Comparison of ENCODE assay signal across 18 cellular contexts in genomic region chr3:197335428-197336132, GRCh38. TPM values are rescaled to one million over a fixed set of nuclear protein-coding genes. Genes with fewer than 3 reads are reported as not detected.
DNase-seq lines count a peak whose midpoint lies in the region; ATAC-seq, FAIRE-seq and TF ChIP-seq lines count a peak whose summit lies in the region.
"Had no signal": no experiment of that assay in that cellular context is flagged by ENCODE, and none has a peak within 500 bp of the region (broad histone marks: within the 10 kb centered on the region; RNA-seq: fewer than 3 reads in every experiment).

No MANE protein-coding gene starts in this region.

- H2AFZ ChIP-seq in neural progenitor cell (replicated peaks): no peak overlapping the region

- H3K27me3 Mint-ChIP-seq in neural progenitor cell (ENCODE audit: insufficient read depth, low read depth) (peaks cover 6% of the 10 kb centered on the region), natural killer cell (ENCODE audit: low read depth in 2 of 2) (peaks cover 21 to 48% of the 10 kb centered on the region in 2 donors)

- H3K79me2 ChIP-seq in neural progenitor cell (ENCODE audit: low read depth): no peaks in the 10 kb centered on the region

- intact Hi-C loops in natural killer cell (cut with micrococcal nuclease): no loop called here

- H3K27ac Mint-ChIP-seq in neural progenitor cell: peak overlapping the region; percentile 48
- no peak overlapping the region for H3K27ac Mint-ChIP-seq in natural killer cell
- H3K27ac Mint-ChIP-seq: activated CD8-positive, alpha-beta T cell treated with anti-CD3 and anti-CD28 coated beads for 36 hours; activated T-cell treated with anti-CD3 and anti-CD28 coated beads, Interleukin-2, amount 50 U/mL, for 72 hours; WTC11 had no signal

- no peaks in the 10 kb centered on the region for H4K20me1 ChIP-seq in neural progenitor cell (ENCODE audit: low read depth)

- H3K9me3 Mint-ChIP-seq in neural progenitor cell: no peaks in the 10 kb centered on the region
- H3K9me3 Mint-ChIP-seq in natural killer cell: no peaks in the 10 kb centered on the region
- H3K9me3 Mint-ChIP-seq: activated CD8-positive, alpha-beta T cell treated with anti-CD3 and anti-CD28 coated beads for 36 hours; activated T-cell treated with anti-CD3 and anti-CD28 coated beads, Interleukin-2, amount 50 U/mL, for 72 hours; CD8-positive, alpha-beta memory T cell; WTC11 had no signal

- ATAC-seq in natural killer cell (no peak), HG02840 (IDR thresholded peaks at IDR 0.05; ENCODE audit: low FRiP score, unreplicated experiment) (no peak)
- ATAC-seq: activated CD8-positive, alpha-beta T cell treated with anti-CD3 and anti-CD28 coated beads for 36 hours; activated T-cell treated with anti-CD3 and anti-CD28 coated beads, Interleukin-2, amount 50 U/mL, for 72 hours; WTC11 had no signal

- H3K36me3 Mint-ChIP-seq in neural progenitor cell: no peaks in the 10 kb centered on the region
- H3K36me3 Mint-ChIP-seq in natural killer cell: no peaks in the 10 kb centered on the region
- H3K36me3 Mint-ChIP-seq: CD8-positive, alpha-beta memory T cell; WTC11 had no signal

- no peak overlapping the region for H3K4me3 Mint-ChIP-seq in neural progenitor cell
- no peak overlapping the region for H3K4me3 Mint-ChIP-seq in natural killer cell
- H3K4me3 Mint-ChIP-seq: activated CD8-positive, alpha-beta T cell treated with anti-CD3 and anti-CD28 coated beads for 36 hours; activated T-cell treated with anti-CD3 and anti-CD28 coated beads, Interleukin-2, amount 50 U/mL, for 72 hours; CD8-positive, alpha-beta memory T cell; WTC11 had no signal

- H3K36me3 ChIP-seq in neural progenitor cell: no peaks in the 10 kb centered on the region
- H3K36me3 ChIP-seq: esophagus squamous epithelium had no signal

- FAIRE-seq in H54 (lab: Jason Lieb, UNC): no peak

- no peak for TF ChIP-seq POLR2A in H54 (IDR thresholded peaks at IDR 0.05; ENCODE audit: low read depth, low read length)

- peak; percentile 14 for DNase-seq in ELF-1 (ENCODE audit: low read depth, low spot score)
- DNase-seq in RPMI8226: peak; percentile 41
- DNase-seq in glomerular visceral epithelial cell (ENCODE audit: extremely low spot score): peak; percentile 90
- DNase-seq in neural progenitor cell (ENCODE audit: low spot score): no peak
- no peak for DNase-seq in natural killer cell
- DNase-seq in H54 (ENCODE audit: insufficient read length, low spot score): no peak
- DNase-seq in globus pallidus (ENCODE audit: low spot score): no peak
- DNase-seq: activated CD8-positive, alpha-beta T cell treated with anti-CD3 and anti-CD28 coated beads for 36 hours; activated T-cell treated with anti-CD3 and anti-CD28 coated beads, Interleukin-2, amount 50 U/mL, for 72 hours; CD8-positive, alpha-beta memory T cell; effector CD4-positive, alpha-beta T cell; esophagus squamous epithelium; islet precursor cell; NCI-H526 treated with DMSO at 0.1 percent for 48 hours; occipital lobe; stimulated activated CD4-positive, alpha-beta T cell treated with anti-CD3 and anti-CD28 coated beads, Interleukin-2, amount 100 ng/mL, for 48 hours had no signal

- H3K9me3 ChIP-seq in neural progenitor cell (ENCODE audit: low read depth): no peaks in the 10 kb centered on the region
- H3K9me3 ChIP-seq: esophagus squamous epithelium had no signal

- TF ChIP-seq CTCF in neural progenitor cell (IDR thresholded peaks at IDR 0.05) (no peak), natural killer cell (IDR thresholded peaks at IDR 0.05) (no peak)

- no peak overlapping the region for H3K4me2 ChIP-seq in neural progenitor cell

- peaks cover 16% of the 10 kb centered on the region for H3F3A ChIP-seq in neural progenitor cell (ENCODE audit: low read depth)

- H3K27ac ChIP-seq in neural progenitor cell: no peak overlapping the region
- H3K27ac ChIP-seq: esophagus squamous epithelium had no signal

- peaks cover 32% of the 10 kb centered on the region for H3K4me1 ChIP-seq in neural progenitor cell

- H3K9ac ChIP-seq in neural progenitor cell: no peak overlapping the region

- no peak overlapping the region for H3K4me3 ChIP-seq in neural progenitor cell
- H3K4me3 ChIP-seq: esophagus squamous epithelium had no signal

- H3K4me1 Mint-ChIP-seq in neural progenitor cell (peaks cover 51% of the 10 kb centered on the region), natural killer cell (peaks cover 0 to 14% of the 10 kb centered on the region in 2 donors)
- H3K4me1 Mint-ChIP-seq: CD8-positive, alpha-beta memory T cell had no signal

- H3K27me3 ChIP-seq in neural progenitor cell: no peaks in the 10 kb centered on the region
- H3K27me3 ChIP-seq: esophagus squamous epithelium had no signal

RNA-seq across cellular contexts. Expression of gene DLG1, which starts 37.2 kb away (rescaled TPM):
- 108 and 138 TPM in 2 replicates for total RNA-seq in neural progenitor cell (ENCODE audit: low replicate concordance)
- total RNA-seq in natural killer cell: 10 to 100 TPM; 82.0 to 91.8 (median 89.0) TPM

Comparison
In these comparisons a context has a peak if more than half of its experiments do, and no peak if none do; other contexts are left out.
1. DNase-seq: peak in ELF-1 (single experiment), RPMI8226 (single experiment) and glomerular visceral epithelial cell (single experiment); none in neural progenitor cell (single experiment), natural killer cell (single experiment), H54 (single experiment) and globus pallidus (single experiment).